ENCODE assay signal across 8 cellular contexts in genomic region chr11:118572914-118573550, GRCh38. TPM values are rescaled to one million over a fixed set of nuclear protein-coding genes. Genes with fewer than 3 reads are reported as not detected.
A peak's percentile ranks its signal among the peaks of the same experiment; 100 is the strongest.
DNase-seq lines count a peak whose midpoint lies in the region; ATAC-seq, FAIRE-seq and TF ChIP-seq lines count a peak whose summit lies in the region.

No MANE protein-coding gene starts in this region.

- no peak for TF ChIP-seq CTCF in C4-2B (conservative IDR thresholded peaks at IDR 0.05)
- TF ChIP-seq CTCF in WI38 (IDR thresholded peaks at IDR 0.05; ENCODE audit: low read depth, low read length), result no peak
- no peak for TF ChIP-seq CTCF in H1 (IDR thresholded peaks at IDR 0.05; ENCODE audit: control extremely low read depth in 1 of 3, insufficient read depth in 1 of 3, low read depth in 1 of 3, low read length in 3 of 3)
- no peak for TF ChIP-seq CTCF in mesothelial cell of epicardium (IDR thresholded peaks at IDR 0.05; ENCODE audit: unreplicated experiment)
- no peak for TF ChIP-seq CTCF in uterus (IDR thresholded peaks at IDR 0.05)

- H3K4me3 Mint-ChIP-seq in mesothelial cell of epicardium, result peak overlapping the region; percentile 83

- H3K27me3 ChIP-seq in H1 (replicated peaks in 1 of 4; ENCODE audit: control insufficient read depth in 3 of 4, extremely low read depth in 1 of 4, insufficient read depth in 3 of 4, low read length in 3 of 4) (no peaks in the 10 kb centered on the region), uterus (no peaks in the 10 kb centered on the region)

- peaks cover 8 to 10% of the 10 kb centered on the region in 2 experiments for H4K20me1 ChIP-seq in H1 (replicated peaks in 1 of 2; ENCODE audit: control insufficient read depth in 1 of 2, insufficient read depth in 2 of 2, low read length in 2 of 2)

- H3K4me2 ChIP-seq in H1 (ENCODE audit: insufficient read depth in 1 of 2, low read depth in 2 of 2, low read length in 2 of 2), result peak overlapping the region; percentile 81 to 91

- H3K4me1 ChIP-seq in H1 (replicated peaks in 1 of 4; ENCODE audit: control insufficient read depth in 3 of 4, insufficient read depth in 4 of 4, low read length in 3 of 4) (peaks cover 0 to 4% (median 0%) of the 10 kb centered on the region in 4 experiments; a peak in 1 of 7 replicates), uterus (peaks cover 0 to 20% of the 10 kb centered on the region in 2 donors)

- peak overlapping the region; percentile 92 for H3K27ac Mint-ChIP-seq in mesothelial cell of epicardium

- H3K4me3 ChIP-seq in WI38 (ENCODE audit: low read depth, low read length), result peak overlapping the region; percentile 98
- H3K4me3 ChIP-seq in H1 (ENCODE audit: extremely low read depth in 1 of 4, insufficient read depth in 2 of 4, low read depth in 3 of 4, low read length in 4 of 4), result peak overlapping the region; percentile 94 to 100 (median 95)
- peak overlapping the region; percentile 71 to 97 for H3K4me3 ChIP-seq in uterus

- no peak for TF ChIP-seq RAD21 in H1 (IDR thresholded peaks at IDR 0.05 in 1 of 2, conservative IDR thresholded peaks at IDR 0.05 in 1 of 2; ENCODE audit: low read depth in 2 of 2, low read length in 2 of 2)

- H3K9me3 ChIP-seq in H1 (ENCODE audit: insufficient read depth in 2 of 2, low read depth in 1 of 2, low read length in 1 of 2), result no peaks in the 10 kb centered on the region
- H3K9me3 ChIP-seq in uterus, result no peaks in the 10 kb centered on the region

- peak overlapping the region; percentile 96; the same call in 1 of the 2 replicates for H4K8ac ChIP-seq in H1 (ENCODE audit: extremely low read depth, insufficient read depth, low read length)

- TF ChIP-seq EP300 in H1 (IDR thresholded peaks at IDR 0.05; ENCODE audit: borderline replicate concordance in 1 of 2, low read depth in 2 of 2, low read length in 2 of 2), result no peak

- no peak overlapping the region for H4K5ac ChIP-seq in H1 (ENCODE audit: insufficient read length, low read depth, low read length)

- CTCF ChIA-PET in H1 (lab: Charles Lee; ENCODE audit: partially characterized antibody), result interaction anchor here (0.8 to 1.2 kb wide), 2 partner anchors 36 to 117 kb away, joined by 3 read pairs; no protein-coding TSS in a partner anchor

- POLR2A ChIA-PET in H1 (lab: Charles Lee; ENCODE audit: partially characterized antibody), result interaction anchor here (0.6 to 1.6 kb wide), 5 partner anchors 8 to 64 kb away, joined by 3 to 7 read pairs (median 4); partner anchors contain the start of gene TMEM25

- 0 out of 2 replicates have a peak overlapping the region, but pooled peaks have one; percentile 88 for H2BK5ac ChIP-seq in H1 (ENCODE audit: low read depth, low read length)

- H2BK12ac ChIP-seq in H1 (ENCODE audit: low read depth, low read length), result no peak overlapping the region

- intact Hi-C loops in uterus (cut with DNase I; ENCODE audit: low total_unique reads), result no loop called here

- H3K9me3 Mint-ChIP-seq in mesothelial cell of epicardium, result no peaks in the 10 kb centered on the region

- TF ChIP-seq POLR2A in H1 (IDR thresholded peaks at IDR 0.05; ENCODE audit: control extremely low read depth in 1 of 2, low read depth in 2 of 2, low read length in 2 of 2) (no peak), uterus (IDR thresholded peaks at IDR 0.05) (no peak)

- H2AFZ ChIP-seq in H1 (ENCODE audit: low read length), result no peak overlapping the region

- no peak overlapping the region for H2BK20ac ChIP-seq in H1 (ENCODE audit: low read length)

- ATAC-seq in GM19324 (IDR thresholded peaks at IDR 0.05; ENCODE audit: low FRiP score, unreplicated experiment), result peak; percentile 13

- no peak overlapping the region for H3K14ac ChIP-seq in H1 (ENCODE audit: insufficient read length)

- peaks cover 13 to 56% of the 10 kb centered on the region in 2 experiments for H3K79me2 ChIP-seq in H1 (ENCODE audit: control insufficient read depth in 1 of 2, insufficient read depth in 2 of 2, low read length in 2 of 2)

- H4K91ac ChIP-seq in H1 (replicated peaks; ENCODE audit: insufficient read length, low read length), result no peak overlapping the region

- H3K4ac ChIP-seq in H1 (replicated peaks; ENCODE audit: insufficient read length, low read depth, low read length), result no peak overlapping the region

- no peak for FAIRE-seq in H1 (lab: Jason Lieb, UNC)

- no peak overlapping the region for H3K23ac ChIP-seq in H1 (ENCODE audit: insufficient read length)

- peak overlapping the region; percentile 95; the same call in 1 of the 2 replicates for H3K18ac ChIP-seq in H1 (ENCODE audit: extremely low read depth, low read length)

- H3K27ac ChIP-seq in C4-2B (peak overlapping the region; percentile 96), H1 (ENCODE audit: low read depth, low read length) (peak overlapping the region; percentile 90; the same call in 1 of the 2 replicates), uterus (peak overlapping the region; percentile 95 to 96)

- no peaks in the 10 kb centered on the region for H3K36me3 Mint-ChIP-seq in mesothelial cell of epicardium

- no peak overlapping the region for H2AK5ac ChIP-seq in H1 (ENCODE audit: low read depth, low read length)

- 23% methylated on average over 12 of the region's 12 CpGs; no CpG with 5 or more reads in 1 of the 2 experiments for WGBS in H1 (ENCODE audit: extremely low coverage in 1 of 2, insufficient coverage in 1 of 2, insufficient read length in 1 of 2, insufficient replicate concordance in 2 of 2, low coverage in 1 of 2, low lambda C conversion rate in 2 of 2, missing lambda C conversion rate in 1 of 2), 2 experiments

- DNase-seq in HPDE6-E6E7 (ENCODE audit: extremely low spot score), result peak; percentile 21
- DNase-seq in H1 (ENCODE audit: low read depth in 1 of 2, low spot score in 2 of 2), result no peak
- no peak for DNase-seq in mesothelial cell of epicardium (ENCODE audit: low spot score in 2 of 2, unreplicated experiment in 2 of 2)
- DNase-seq in uterus, result no peak
- no peak for DNase-seq in GOT3 (lab: John Stamatoyannopoulos, UW)

- peak overlapping the region; percentile 73 to 94 (median 88) for H3K9ac ChIP-seq in H1 (replicated peaks in 1 of 4; ENCODE audit: extremely low read depth in 1 of 4, low read depth in 3 of 4, low read length in 3 of 4)

- peak overlapping the region; percentile 74 for H3K56ac ChIP-seq in H1 (replicated peaks; ENCODE audit: insufficient read length, low read depth, low read length)

- no peak overlapping the region for H2BK15ac ChIP-seq in H1 (ENCODE audit: low read length)

- H3K79me1 ChIP-seq in H1 (ENCODE audit: low read depth, low read length), result no peaks in the 10 kb centered on the region; the same call in 1 of the 2 replicates

- peaks cover 37% of the 10 kb centered on the region for H3K4me1 Mint-ChIP-seq in mesothelial cell of epicardium

- peaks cover 7% of the 10 kb centered on the region; the same call in 1 of the 2 replicates for H3K23me2 ChIP-seq in H1 (ENCODE audit: low read depth, low read length)

- H3K27me3 Mint-ChIP-seq in mesothelial cell of epicardium (ENCODE audit: low read depth), result no peaks in the 10 kb centered on the region

- no peaks in the 10 kb centered on the region for H3K36me3 ChIP-seq in H1 (ENCODE audit: control insufficient read depth in 2 of 4, insufficient read depth in 4 of 4, low read length in 3 of 4)
- H3K36me3 ChIP-seq in uterus, result no peaks in the 10 kb centered on the region

- H2BK120ac ChIP-seq in H1 (replicated peaks; ENCODE audit: low read depth, low read length), result no peak overlapping the region

RNA-seq across cellular contexts. Expression of gene ARCN1, which starts 0.8 kb away (rescaled TPM):
- total RNA-seq in H1 (2021; fragmentation: NEBNext Ultra II Directional; extraction: Animal tissue kit (Norgen Biotek cat#: 25700)), result 132 and 137 TPM in 2 replicates
- polyA plus RNA-seq in H1 (2011; rRNA removed), result 82.1 and 146 TPM in 2 replicates
- polyA plus RNA-seq in H1 (2011; cell fraction: cytosol; rRNA removed), result 116 TPM
- 39.9 TPM for polyA plus RNA-seq in H1 (2011; cell fraction: nucleus; rRNA removed)
- polyA plus RNA-seq in H1 (2012, experiment 1 of 2), result 85.3 to 107 TPM (median 98.7 TPM) in 4 replicates
- polyA plus RNA-seq in H1 (2012, experiment 2 of 2), result 13.3 TPM
- 103 TPM for polyA plus RNA-seq in H1 (2013, experiment 1 of 2)
- 99.4 TPM for polyA plus RNA-seq in H1 (2013, experiment 2 of 2)
- 135 and 136 TPM in 2 replicates for polyA minus RNA-seq in H1 (2011; rRNA and poly(A)+ RNA removed)
- polyA minus RNA-seq in H1 (2011; cell fraction: cytosol; rRNA and poly(A)+ RNA removed), result 75.7 TPM
- polyA minus RNA-seq in H1 (2011; cell fraction: nucleus; rRNA and poly(A)+ RNA removed), result 32.1 TPM
- total RNA-seq in mesothelial cell of epicardium, result 139 to 144 TPM (median 140 TPM) in 3 replicates
- total RNA-seq in uterus, result 100 to 1,000 TPM in 2 of 4 donors, 10 to 100 TPM in 2; 55.3 to 154 (median 112) TPM

RNA-seq across cellular contexts. Expression of gene IFT46, which starts 7.3 kb away (rescaled TPM):
- total RNA-seq in H1 (2021; fragmentation: NEBNext Ultra II Directional; extraction: Animal tissue kit (Norgen Biotek cat#: 25700)), result 11.2 and 11.5 TPM in 2 replicates
- polyA plus RNA-seq in H1 (2011; rRNA removed), result 10.3 and 12.3 TPM in 2 replicates
- 14.9 TPM for polyA plus RNA-seq in H1 (2011; cell fraction: cytosol; rRNA removed)
- 8.9 TPM for polyA plus RNA-seq in H1 (2011; cell fraction: nucleus; rRNA removed)
- polyA plus RNA-seq in H1 (2012, experiment 1 of 2), result 6.6 to 9.9 TPM (median 8.1 TPM) in 4 replicates
- polyA plus RNA-seq in H1 (2012, experiment 2 of 2), result 5.2 TPM
- 8.8 TPM for polyA plus RNA-seq in H1 (2013, experiment 1 of 2)
- polyA plus RNA-seq in H1 (2013, experiment 2 of 2), result 9.4 TPM
- 14.8 and 15.0 TPM in 2 replicates for polyA minus RNA-seq in H1 (2011; rRNA and poly(A)+ RNA removed)
- 5.4 TPM for polyA minus RNA-seq in H1 (2011; cell fraction: cytosol; rRNA and poly(A)+ RNA removed)
- 7.8 TPM for polyA minus RNA-seq in H1 (2011; cell fraction: nucleus; rRNA and poly(A)+ RNA removed)
- total RNA-seq in mesothelial cell of epicardium, result 22.3 to 24.1 TPM (median 23.7 TPM) in 3 replicates
- 10 to 100 TPM; 37.4 to 73.5 (median 58.7) TPM for total RNA-seq in uterus

RNA-seq across cellular contexts. Expression of gene PHLDB1, which starts 34.4 kb away (rescaled TPM):
- 74.8 and 74.9 TPM in 2 replicates for total RNA-seq in H1 (2021; fragmentation: NEBNext Ultra II Directional; extraction: Animal tissue kit (Norgen Biotek cat#: 25700))
- 53.9 and 70.6 TPM in 2 replicates for polyA plus RNA-seq in H1 (2011; rRNA removed)
- 66.4 TPM for polyA plus RNA-seq in H1 (2011; cell fraction: cytosol; rRNA removed)
- polyA plus RNA-seq in H1 (2011; cell fraction: nucleus; rRNA removed), result 211 TPM
- polyA plus RNA-seq in H1 (2012, experiment 1 of 2), result 47.2 to 67.0 TPM (median 64.5 TPM) in 4 replicates
- polyA plus RNA-seq in H1 (2012, experiment 2 of 2), result 57.7 TPM
- 44.2 TPM for polyA plus RNA-seq in H1 (2013, experiment 1 of 2)
- 40.0 TPM for polyA plus RNA-seq in H1 (2013, experiment 2 of 2)
- 57.0 and 74.3 TPM in 2 replicates for polyA minus RNA-seq in H1 (2011; rRNA and poly(A)+ RNA removed)
- polyA minus RNA-seq in H1 (2011; cell fraction: cytosol; rRNA and poly(A)+ RNA removed), result 57.3 TPM
- 100 TPM for polyA minus RNA-seq in H1 (2011; cell fraction: nucleus; rRNA and poly(A)+ RNA removed)
- total RNA-seq in mesothelial cell of epicardium, result 138 to 148 TPM (median 139 TPM) in 3 replicates
- 100 to 1,000 TPM in 3 of 4 donors, 10 to 100 TPM in 1; 53.5 to 517 (median 287) TPM for total RNA-seq in uterus

RNA-seq across cellular contexts. Expression of gene TMEM25, which starts 42.0 kb away (rescaled TPM):
- 13.7 and 18.3 TPM in 2 replicates for total RNA-seq in H1 (2021; fragmentation: NEBNext Ultra II Directional; extraction: Animal tissue kit (Norgen Biotek cat#: 25700))
- 26.8 and 37.0 TPM in 2 replicates for polyA plus RNA-seq in H1 (2011; rRNA removed)
- polyA plus RNA-seq in H1 (2011; cell fraction: cytosol; rRNA removed), result 22.2 TPM
- 82.9 TPM for polyA plus RNA-seq in H1 (2011; cell fraction: nucleus; rRNA removed)
- polyA plus RNA-seq in H1 (2012, experiment 1 of 2), result 12.2 to 17.9 TPM (median 17.0 TPM) in 4 replicates
- polyA plus RNA-seq in H1 (2012, experiment 2 of 2), result 11.2 TPM
- polyA plus RNA-seq in H1 (2013, experiment 1 of 2), result 17.1 TPM
- 16.4 TPM for polyA plus RNA-seq in H1 (2013, experiment 2 of 2)
- polyA minus RNA-seq in H1 (2011; rRNA and poly(A)+ RNA removed), result 16.9 and 24.1 TPM in 2 replicates
- polyA minus RNA-seq in H1 (2011; cell fraction: cytosol; rRNA and poly(A)+ RNA removed), result 16.4 TPM
- 36.3 TPM for polyA minus RNA-seq in H1 (2011; cell fraction: nucleus; rRNA and poly(A)+ RNA removed)
- total RNA-seq in mesothelial cell of epicardium (46.1 to 48.0 TPM (median 46.7 TPM) in 3 replicates), uterus (10 to 100 TPM in 3 of 4 donors, 1 to 10 TPM in 1; 6.1 to 26.8 (median 15.8) TPM)

RNA-seq across cellular contexts. Expression of gene TTC36, which starts 45.8 kb away (rescaled TPM):
- total RNA-seq in H1 (2021; fragmentation: NEBNext Ultra II Directional; extraction: Animal tissue kit (Norgen Biotek cat#: 25700)), result not detected in 2 replicates
- polyA plus RNA-seq in H1 (2011; rRNA removed), result 0.14 TPM in 1 of 2 replicates, not detected in the other
- polyA plus RNA-seq in H1 (2011; cell fraction: cytosol; rRNA removed), result 0.09 TPM
- polyA plus RNA-seq in H1 (2011; cell fraction: nucleus; rRNA removed), result 0.50 TPM
- polyA plus RNA-seq in H1 (2012, experiment 1 of 2), result 0.23 TPM in 1 of 4 replicates, not detected in the others
- polyA plus RNA-seq in H1 (2012, experiment 2 of 2), result not detected
- 0.18 TPM for polyA plus RNA-seq in H1 (2013, experiment 1 of 2)
- 0.11 TPM for polyA plus RNA-seq in H1 (2013, experiment 2 of 2)
- not detected in 2 replicates for polyA minus RNA-seq in H1 (2011; rRNA and poly(A)+ RNA removed)
- not detected for polyA minus RNA-seq in H1 (2011; cell fraction: cytosol; rRNA and poly(A)+ RNA removed)
- polyA minus RNA-seq in H1 (2011; cell fraction: nucleus; rRNA and poly(A)+ RNA removed), result 1.1 TPM
- 1.1 TPM in 3 replicates for total RNA-seq in mesothelial cell of epicardium
- 1 to 10 TPM in 1 of 4 donors, not detected in 3; 1.8 TPM for total RNA-seq in uterus
